17 cellular contexts compared by ENCODE assay signal in genomic region chr7:55499591-55499990, GRCh38.
A peak's percentile ranks its signal among the peaks of the same experiment; 100 is the strongest.
DNase-seq lines count a peak whose midpoint lies in the region; ATAC-seq, FAIRE-seq and TF ChIP-seq lines count a peak whose summit lies in the region.
"Had no signal": no experiment of that assay in that cellular context is flagged by ENCODE, and none has a peak within 500 bp of the region (broad histone marks: within the 10 kb centered on the region; RNA-seq: fewer than 3 reads in every experiment).

No MANE protein-coding gene starts in this region.

- no peak for TF ChIP-seq RAD21 in GM12878 (IDR thresholded peaks at IDR 0.05; ENCODE audit: insufficient read depth, low read depth, low read length)

- DNase-seq in CD4-positive, alpha-beta T cell = no peak
- DNase-seq in CD8-positive, alpha-beta memory T cell = no peak
- no peak for DNase-seq in GM12878 (ENCODE audit: low read depth, low spot score)
- DNase-seq in natural killer cell = no peak
- no peak for DNase-seq in stimulated activated effector memory CD8-positive, alpha-beta T cell treated with anti-CD3 and anti-CD28 coated beads, Interleukin-12 subunit alpha, Interleukin-12 subunit beta, amount 100 ng/mL, for 72 hours (ENCODE audit: low spot score in 2 of 2)
- no peak for DNase-seq in aorta
- DNase-seq in epidermal melanocyte (ENCODE audit: insufficient read length, low spot score) = no peak
- no peak for DNase-seq in GM10248 (ENCODE audit: extremely low spot score)
- DNase-seq: C1 segment of cervical spinal cord, Calu3, MV-4-11, NCI-H1436, NCI-H2029 treated with DMSO at 0.1 percent for 48 hours, NCI-H510A treated with DMSO at 0.1 percent for 48 hours had no signal

- H4K20me1 ChIP-seq in GM12878 (ENCODE audit: control insufficient read depth, insufficient read depth) = peaks cover 9% of the 10 kb centered on the region

- CTCF ChIA-PET in CD4-positive, alpha-beta T cell (lab: Charles Lee) = no interaction called here
- CTCF ChIA-PET in CD8-positive, alpha-beta memory T cell (lab: Charles Lee) = no interaction called here
- CTCF ChIA-PET in GM12878 (lab: Yijun Ruan, JAX) (no interaction called here), GM10248 (lab: Yijun Ruan, JAX) (interaction anchor here (1.2 kb wide), 1 partner anchor 8 kb away, joined by 4 read pairs; no protein-coding TSS in a partner anchor)

- in situ Hi-C loops in GM12878 (cut with MboI) = no loop called here

- 86% methylated on average over 12 of the region's 12 CpGs for WGBS in GM12878 (ENCODE audit: insufficient coverage, insufficient replicate concordance, low lambda C conversion rate, missing lambda C conversion rate)
- 94 to 95% methylated on average over 12 of the region's 12 CpGs for WGBS in aorta, 2 donors

- peaks cover 75% of the 10 kb centered on the region for H3K36me3 Mint-ChIP-seq in CD4-positive, alpha-beta T cell (ENCODE audit: low read depth)
- H3K36me3 Mint-ChIP-seq in CD8-positive, alpha-beta memory T cell = peaks cover 6 to 69% (median 12%) of the 10 kb centered on the region in 3 donors
- H3K36me3 Mint-ChIP-seq in natural killer cell = no peaks in the 10 kb centered on the region
- H3K36me3 Mint-ChIP-seq in stimulated activated effector memory CD8-positive, alpha-beta T cell treated with anti-CD3 and anti-CD28 coated beads, Interleukin-12 subunit alpha, Interleukin-12 subunit beta, amount 100 ng/mL, for 72 hours = peaks cover 31% of the 10 kb centered on the region

- no peak overlapping the region for H3K9ac ChIP-seq in GM12878 (ENCODE audit: control insufficient read depth, insufficient read depth, low read length)

- TF ChIP-seq CTCF in CD4-positive, alpha-beta T cell (IDR thresholded peaks at IDR 0.05) = no peak
- TF ChIP-seq CTCF in GM12878 (IDR thresholded peaks at IDR 0.05 in 2 of 3, conservative IDR thresholded peaks at IDR 0.05 in 1 of 3; ENCODE audit: control insufficient read depth in 2 of 3, extremely low read depth in 1 of 3, insufficient read depth in 1 of 3, low read depth in 3 of 3, low read length in 3 of 3) (no peak), natural killer cell (IDR thresholded peaks at IDR 0.05) (no peak), GM10248 (IDR thresholded peaks at IDR 0.05; ENCODE audit: control extremely low read depth, extremely low read depth, low read depth, missing control alignments) (no peak)

- POLR2A ChIA-PET in CD4-positive, alpha-beta T cell (lab: Charles Lee) = no interaction called here
- POLR2A ChIA-PET in CD8-positive, alpha-beta memory T cell (lab: Charles Lee) = no interaction called here
- POLR2A ChIA-PET in GM12878 (lab: Charles Lee) (no interaction called here), GM10248 (lab: Yijun Ruan, JAX) (no interaction called here)

- no peak overlapping the region for H3K4me2 ChIP-seq in GM12878 (ENCODE audit: control insufficient read depth, insufficient read depth)

- H3K27me3 ChIP-seq in CD4-positive, alpha-beta T cell (ENCODE audit: control insufficient read depth, insufficient read depth, low read length) = no peaks in the 10 kb centered on the region
- H3K27me3 ChIP-seq in CD8-positive, alpha-beta memory T cell (ENCODE audit: insufficient read depth, low read length, poor library complexity, severe bottlenecking) = no peaks in the 10 kb centered on the region
- H3K27me3 ChIP-seq in GM12878 (replicated peaks in 1 of 2; ENCODE audit: control insufficient read depth in 2 of 2, insufficient read depth in 2 of 2, low read length in 1 of 2) (no peaks in the 10 kb centered on the region), aorta (ENCODE audit: control insufficient read depth in 1 of 2, insufficient read depth in 2 of 2, low read length in 1 of 2) (no peaks in the 10 kb centered on the region)

- intact Hi-C loops in CD4-positive, alpha-beta T cell (cut with DNase I, micrococcal nuclease) = loop anchor here in 1 of 2 experiments (5.0 kb wide), 1 partner anchor 62 kb away; no protein-coding TSS in a partner anchor
- intact Hi-C loops in GM12878 (cut with micrococcal nuclease; ENCODE audit: unreplicated experiment) (no loop called here), natural killer cell (cut with micrococcal nuclease) (no loop called here), aorta (cut with DNase I) (no loop called here)

- peaks cover 14% of the 10 kb centered on the region for H3K36me3 ChIP-seq in CD8-positive, alpha-beta memory T cell (ENCODE audit: insufficient read depth, low read length)
- H3K36me3 ChIP-seq in GM12878 (ENCODE audit: control insufficient read depth in 2 of 2, insufficient read depth in 2 of 2, low read length in 1 of 2) = peaks cover 40 to 47% of the 10 kb centered on the region in 2 experiments
- H3K36me3 ChIP-seq in aorta (ENCODE audit: control insufficient read depth in 1 of 2, insufficient read depth in 2 of 2, low read length in 1 of 2) = peaks cover 0 to 2% of the 10 kb centered on the region in 2 donors

- FAIRE-seq in GM12878 (lab: Jason Lieb, UNC) = no peak
- FAIRE-seq: GM12891, GM19239 had no signal

- H3K9me3 Mint-ChIP-seq in CD4-positive, alpha-beta T cell = no peaks in the 10 kb centered on the region
- no peaks in the 10 kb centered on the region for H3K9me3 Mint-ChIP-seq in CD8-positive, alpha-beta memory T cell
- H3K9me3 Mint-ChIP-seq in natural killer cell = no peaks in the 10 kb centered on the region
- H3K9me3 Mint-ChIP-seq in stimulated activated effector memory CD8-positive, alpha-beta T cell treated with anti-CD3 and anti-CD28 coated beads, Interleukin-12 subunit alpha, Interleukin-12 subunit beta, amount 100 ng/mL, for 72 hours = no peaks in the 10 kb centered on the region

- peak overlapping the region; percentile 52 for H3K27ac Mint-ChIP-seq in CD4-positive, alpha-beta T cell
- peak overlapping the region in 7 of 8 donors; percentile 14 to 94 (median 57) for H3K27ac Mint-ChIP-seq in CD8-positive, alpha-beta memory T cell
- peak overlapping the region; percentile 75 to 83 for H3K27ac Mint-ChIP-seq in natural killer cell
- H3K27ac Mint-ChIP-seq in stimulated activated effector memory CD8-positive, alpha-beta T cell treated with anti-CD3 and anti-CD28 coated beads, Interleukin-12 subunit alpha, Interleukin-12 subunit beta, amount 100 ng/mL, for 72 hours = no peak overlapping the region

- TF ChIP-seq EP300 in GM12878 (IDR thresholded peaks at IDR 0.05; ENCODE audit: borderline replicate concordance in 1 of 2, control insufficient read depth in 1 of 2, low read depth in 2 of 2, low read length in 2 of 2) = no peak

- SMC1A ChIA-PET in GM12878 (lab: Charles Lee; ENCODE audit: uncharacterized antibody, unreplicated experiment) = interaction anchor here (2.0 kb wide), 1 partner anchor 9 kb away, joined by 4 read pairs; no protein-coding TSS in a partner anchor

- no peak for ATAC-seq in CD4-positive, alpha-beta T cell (ENCODE audit: poor library complexity)
- no peak for ATAC-seq in GM12878
- no peak for ATAC-seq in natural killer cell
- no peak for ATAC-seq in stimulated activated effector memory CD8-positive, alpha-beta T cell treated with anti-CD3 and anti-CD28 coated beads, Interleukin-12 subunit alpha, Interleukin-12 subunit beta, amount 100 ng/mL, for 72 hours
- ATAC-seq in aorta (ENCODE audit: low FRiP score) = no peak
- ATAC-seq: HCT116 had no signal

- RAD21 ChIA-PET in GM12878 (lab: Charles Lee; ENCODE audit: unreplicated experiment) = no interaction called here

- peak; percentile 51; the same call in 1 of the 2 replicates for TF ChIP-seq POLR2A in GM12878 (IDR thresholded peaks at IDR 0.05; ENCODE audit: low read depth, low read length)

- peaks cover 80% of the 10 kb centered on the region for H3K4me1 Mint-ChIP-seq in CD4-positive, alpha-beta T cell (ENCODE audit: low read depth)
- peaks cover 55 to 87% (median 78%) of the 10 kb centered on the region in 3 donors for H3K4me1 Mint-ChIP-seq in CD8-positive, alpha-beta memory T cell
- peaks cover 77 to 84% of the 10 kb centered on the region in 2 donors for H3K4me1 Mint-ChIP-seq in natural killer cell
- peaks cover 53% of the 10 kb centered on the region for H3K4me1 Mint-ChIP-seq in stimulated activated effector memory CD8-positive, alpha-beta T cell treated with anti-CD3 and anti-CD28 coated beads, Interleukin-12 subunit alpha, Interleukin-12 subunit beta, amount 100 ng/mL, for 72 hours

- no peak overlapping the region for H3K4me3 ChIP-seq in CD8-positive, alpha-beta memory T cell (ENCODE audit: low read length)
- H3K4me3 ChIP-seq in GM12878 (no peak overlapping the region), aorta (ENCODE audit: low read length in 2 of 2) (no peak overlapping the region)

- no peaks in the 10 kb centered on the region for H3K9me3 ChIP-seq in CD4-positive, alpha-beta T cell (ENCODE audit: control insufficient read depth, low read length)
- H3K9me3 ChIP-seq in CD8-positive, alpha-beta memory T cell (ENCODE audit: low read length) = no peaks in the 10 kb centered on the region
- H3K9me3 ChIP-seq in GM12878 (replicated peaks; ENCODE audit: control insufficient read depth, insufficient read depth, low read length) = no peaks in the 10 kb centered on the region
- no peaks in the 10 kb centered on the region for H3K9me3 ChIP-seq in aorta (ENCODE audit: control insufficient read depth, low read length)

- H3K27me3 Mint-ChIP-seq in CD4-positive, alpha-beta T cell = no peaks in the 10 kb centered on the region
- no peaks in the 10 kb centered on the region for H3K27me3 Mint-ChIP-seq in CD8-positive, alpha-beta memory T cell
- no peaks in the 10 kb centered on the region for H3K27me3 Mint-ChIP-seq in natural killer cell (ENCODE audit: low read depth in 2 of 2)

- H3K27ac ChIP-seq in CD4-positive, alpha-beta T cell (ENCODE audit: low read depth, low read length) = no peak overlapping the region
- no peak overlapping the region for H3K27ac ChIP-seq in CD8-positive, alpha-beta memory T cell (ENCODE audit: low read depth, low read length)
- H3K27ac ChIP-seq in GM12878 (ENCODE audit: control insufficient read depth, insufficient read depth) (no peak overlapping the region), aorta (ENCODE audit: low read depth in 1 of 2, low read length in 2 of 2) (no peak overlapping the region)

- H3K4me3 Mint-ChIP-seq in CD4-positive, alpha-beta T cell = no peak overlapping the region
- H3K4me3 Mint-ChIP-seq in CD8-positive, alpha-beta memory T cell = no peak overlapping the region
- H3K4me3 Mint-ChIP-seq in natural killer cell = no peak overlapping the region
- H3K4me3 Mint-ChIP-seq in stimulated activated effector memory CD8-positive, alpha-beta T cell treated with anti-CD3 and anti-CD28 coated beads, Interleukin-12 subunit alpha, Interleukin-12 subunit beta, amount 100 ng/mL, for 72 hours = no peak overlapping the region

- no peak overlapping the region for H2AFZ ChIP-seq in GM12878 (ENCODE audit: control insufficient read depth, low read depth, low read length)

- H3K4me1 ChIP-seq in CD8-positive, alpha-beta memory T cell (ENCODE audit: insufficient read depth, low read length) = peaks cover 24% of the 10 kb centered on the region
- H3K4me1 ChIP-seq in GM12878 (ENCODE audit: control insufficient read depth, insufficient read depth, low read length) (peaks cover 3% of the 10 kb centered on the region; the same call in 1 of the 2 replicates), aorta (ENCODE audit: control insufficient read depth in 1 of 2, insufficient read depth in 2 of 2, low read length in 2 of 2) (no peaks in the 10 kb centered on the region)

- H3K79me2 ChIP-seq in GM12878 (ENCODE audit: control insufficient read depth, insufficient read depth, low read length) = peaks cover 40% of the 10 kb centered on the region

- BruUV-seq in GM12878 (replicated peaks; lab: Mats Ljungman, UMichigan) = no TSS peak

TF ChIP-seq in GM12878, 131 proteins besides CTCF, POLR2A, EP300 and RAD21:
- TF ChIP-seq RFX5 (IDR thresholded peaks at IDR 0.05; ENCODE audit: low read depth, low read length) = no peak
